ENCODE assay signal across 8 cellular contexts in genomic region chr19:28633223-28634030, GRCh38.
DNase-seq lines count a peak whose midpoint lies in the region; ATAC-seq, FAIRE-seq and TF ChIP-seq lines count a peak whose summit lies in the region.

No MANE protein-coding gene starts in this region.

- H3K4me2 ChIP-seq in BLaER1 (peak overlapping the region; percentile 73), HCT116 (ENCODE audit: low read length) (no peak overlapping the region)

- H3K36me3 Mint-ChIP-seq in activated T-cell treated with anti-CD3 and anti-CD28 coated beads, Interleukin-2, amount 50 U/mL, for 72 hours (ENCODE audit: insufficient read depth in 2 of 2), result peaks cover 0 to 3% of the 10 kb centered on the region in 2 donors

- ATAC-seq in HCT116 (no peak), GM21515 (IDR thresholded peaks at IDR 0.05; ENCODE audit: unreplicated experiment) (no peak)
- peak; percentile 38 to 60 for ATAC-seq in activated T-cell treated with anti-CD3 and anti-CD28 coated beads, Interleukin-2, amount 50 U/mL, for 72 hours (replicated peaks in 1 of 2)

- H3K27me3 ChIP-seq in BLaER1 (no peaks in the 10 kb centered on the region), HCT116 (ENCODE audit: insufficient read depth, low read length) (no peaks in the 10 kb centered on the region)

- no peak overlapping the region for H3K9ac ChIP-seq in BLaER1
- H3K9ac ChIP-seq in HCT116 (ENCODE audit: low read length), result no peak overlapping the region

- H3K4me1 ChIP-seq in BLaER1 (peaks cover 25% of the 10 kb centered on the region), HCT116 (ENCODE audit: control insufficient read depth in 1 of 2, insufficient read depth in 2 of 2, low read length in 2 of 2) (no peaks in the 10 kb centered on the region)

- H2AFZ ChIP-seq in HCT116 (ENCODE audit: low read depth, low read length, poor library complexity, severe bottlenecking), result no peak overlapping the region

- no peaks in the 10 kb centered on the region for H3K36me3 ChIP-seq in BLaER1
- no peaks in the 10 kb centered on the region for H3K36me3 ChIP-seq in HCT116 (ENCODE audit: control insufficient read depth in 1 of 2, insufficient read depth in 2 of 2, low read length in 2 of 2)

- no peak for DNase-seq in HCT116 (ENCODE audit: low read depth, low spot score)
- peak; percentile 2 to 9 for DNase-seq in NOMO-1 (lab: John Stamatoyannopoulos, UW; ENCODE audit: unreplicated experiment in 2 of 2)
- DNase-seq in activated T-cell treated with anti-CD3 and anti-CD28 coated beads, Interleukin-2, amount 50 U/mL, for 72 hours, result peak; percentile 44 to 55
- DNase-seq in hepatic stellate cell (ENCODE audit: low spot score), result peak; percentile 57
- DNase-seq in stimulated activated CD4-positive, alpha-beta T cell treated with anti-CD3 and anti-CD28 coated beads, Interleukin-12 subunit alpha, Interleukin-12 subunit beta, amount 100 ng/mL, for 4 hours, result peak; percentile 33
- DNase-seq in GM19239 (ENCODE audit: insufficient read length, low spot score), result no peak

- peak in 2 of 3 experiments; percentile 67 to 69; a peak in 4 of 6 replicates for TF ChIP-seq CTCF in HCT116 (IDR thresholded peaks at IDR 0.05 in 2 of 3, conservative IDR thresholded peaks at IDR 0.05 in 1 of 3; ENCODE audit: borderline replicate concordance in 1 of 3, insufficient read depth in 1 of 3, low read depth in 2 of 3, low read length in 2 of 3)

- H3K9me3 Mint-ChIP-seq in activated T-cell treated with anti-CD3 and anti-CD28 coated beads, Interleukin-2, amount 50 U/mL, for 72 hours, result peaks cover 1 to 4% of the 10 kb centered on the region in 2 donors

- H3K9me2 ChIP-seq in HCT116 (ENCODE audit: insufficient read depth), result no peaks in the 10 kb centered on the region

- peak overlapping the region; percentile 51; the same call in 1 of the 2 replicates for H3K27ac ChIP-seq in BLaER1
- no peak overlapping the region for H3K27ac ChIP-seq in HCT116 (ENCODE audit: low read depth, low read length)

- TF ChIP-seq POLR2A in HCT116 (IDR thresholded peaks at IDR 0.05; ENCODE audit: borderline replicate concordance, extremely low read depth, insufficient read depth, insufficient read length), result no peak

- POLR2A ChIA-PET in HCT116 (lab: Charles Lee), result no interaction called here

- intact Hi-C loops in HCT116 (cut with micrococcal nuclease), result no loop called here

- H3K27ac Mint-ChIP-seq in activated T-cell treated with anti-CD3 and anti-CD28 coated beads, Interleukin-2, amount 50 U/mL, for 72 hours, result no peak overlapping the region

- no peak overlapping the region for H3K4me3 Mint-ChIP-seq in activated T-cell treated with anti-CD3 and anti-CD28 coated beads, Interleukin-2, amount 50 U/mL, for 72 hours

- H4K20me1 ChIP-seq in BLaER1 (no peaks in the 10 kb centered on the region), HCT116 (ENCODE audit: insufficient read depth) (no peaks in the 10 kb centered on the region)

- RAD21 ChIA-PET in HCT116 (lab: Charles Lee; ENCODE audit: low non-redundant PET in 1 of 2, low total read pairs in 2 of 2, uncharacterized antibody in 2 of 2, unreplicated experiment in 2 of 2), result no interaction called here

- H3K79me2 ChIP-seq in HCT116 (ENCODE audit: insufficient read depth, low read length), result no peaks in the 10 kb centered on the region

- no TSS peak for BruUV-seq in HCT116 (replicated peaks; lab: Mats Ljungman, UMichigan)

- H3K4me1 Mint-ChIP-seq in activated T-cell treated with anti-CD3 and anti-CD28 coated beads, Interleukin-2, amount 50 U/mL, for 72 hours (ENCODE audit: low read depth), result peaks cover 10% of the 10 kb centered on the region

- H3K9me3 ChIP-seq in BLaER1, result peaks cover 13% of the 10 kb centered on the region
- peaks cover 14 to 36% of the 10 kb centered on the region in 2 experiments; a peak in 2 of 4 replicates for H3K9me3 ChIP-seq in HCT116 (ENCODE audit: control insufficient read depth in 1 of 2, insufficient read depth in 1 of 2, low read depth in 1 of 2, low read length in 2 of 2)

- no peaks in the 10 kb centered on the region for H3K27me3 Mint-ChIP-seq in activated T-cell treated with anti-CD3 and anti-CD28 coated beads, Interleukin-2, amount 50 U/mL, for 72 hours (ENCODE audit: low read depth)

- no peak for FAIRE-seq in GM19239 (lab: Jason Lieb, UNC)

- CTCF ChIA-PET in HCT116 (lab: Charles Lee), result no interaction called here

- TF ChIP-seq RAD21 in HCT116 (IDR thresholded peaks at IDR 0.05; ENCODE audit: low read depth), result no peak

- H3K4me3 ChIP-seq in BLaER1, result no peak overlapping the region
- H3K4me3 ChIP-seq in HCT116 (replicated peaks in 1 of 2; ENCODE audit: low read depth in 1 of 2, low read length in 2 of 2), result no peak overlapping the region

TF ChIP-seq in HCT116, 20 proteins besides CTCF, POLR2A, EP300 and RAD21:
- TF ChIP-seq SRF (IDR thresholded peaks at IDR 0.05; ENCODE audit: low read depth), result no peak
- no peak for TF ChIP-seq EGR1 (IDR thresholded peaks at IDR 0.05; ENCODE audit: low read depth)
- no peak for TF ChIP-seq ZFX (IDR thresholded peaks at IDR 0.05)
- no peak for TF ChIP-seq CEBPB (IDR thresholded peaks at IDR 0.05; ENCODE audit: low read depth)
- no peak for TF ChIP-seq YY1 (IDR thresholded peaks at IDR 0.05; ENCODE audit: extremely low read depth, insufficient replicate concordance, low read depth, low read length)
- no peak for TF ChIP-seq POLR2AphosphoS5 (IDR thresholded peaks at IDR 0.05; ENCODE audit: low read depth, low read length)
- no peak for TF ChIP-seq ATF3 (IDR thresholded peaks at IDR 0.05)
- no peak for TF ChIP-seq ELF1 (IDR thresholded peaks at IDR 0.05; ENCODE audit: borderline replicate concordance, low read depth)
- TF ChIP-seq SIN3A (IDR thresholded peaks at IDR 0.05; ENCODE audit: low read depth), result no peak
- no peak for TF ChIP-seq FOSL1 (IDR thresholded peaks at IDR 0.05; ENCODE audit: low read depth)
- TF ChIP-seq ZBTB33 (IDR thresholded peaks at IDR 0.05; ENCODE audit: extremely low read depth, insufficient replicate concordance, low read length), result no peak
- no peak for TF ChIP-seq TCF7L2 (IDR thresholded peaks at IDR 0.05; ENCODE audit: borderline replicate concordance, extremely low read depth, insufficient read depth, insufficient read length)
- TF ChIP-seq JUND (IDR thresholded peaks at IDR 0.05), result no peak
- no peak for TF ChIP-seq SP1 (IDR thresholded peaks at IDR 0.05; ENCODE audit: low read depth)
- TF ChIP-seq MAX (IDR thresholded peaks at IDR 0.05), result no peak
- no peak for TF ChIP-seq REST (IDR thresholded peaks at IDR 0.05; ENCODE audit: low read depth)
- TF ChIP-seq ZNF274 (IDR thresholded peaks at IDR 0.05; ENCODE audit: low read depth, low read length), result no peak
- no peak for TF ChIP-seq EZH2phosphoT487 (IDR thresholded peaks at IDR 0.05; ENCODE audit: borderline replicate concordance)
- no peak for TF ChIP-seq CBX3 (IDR thresholded peaks at IDR 0.05; ENCODE audit: low read depth)
- TF ChIP-seq EZH2 (IDR thresholded peaks at IDR 0.05), result no peak
TF ChIP-seq in HCT116: peak in this region for 0.

Comparison
In these comparisons a context has a peak if more than half of its experiments do, and no peak if none do; other contexts are left out.
1. ATAC-seq: peak in activated T-cell treated with anti-CD3 and anti-CD28 coated beads, Interleukin-2, amount 50 U/mL, for 72 hours (2 of 2); none in HCT116 (single experiment) and GM21515 (single experiment).
2. DNase-seq: peak in NOMO-1 (2 of 2), activated T-cell treated with anti-CD3 and anti-CD28 coated beads, Interleukin-2, amount 50 U/mL, for 72 hours (2 of 2), hepatic stellate cell (single experiment) and stimulated activated CD4-positive, alpha-beta T cell treated with anti-CD3 and anti-CD28 coated beads, Interleukin-12 subunit alpha, Interleukin-12 subunit beta, amount 100 ng/mL, for 4 hours (single experiment); none in HCT116 (single experiment) and GM19239 (single experiment).